22 cellular contexts compared by ENCODE assay signal in genomic region chr9:135229701-135230385, GRCh38.
"Had no signal": no experiment of that assay in that cellular context is flagged by ENCODE, and none has a peak within 500 bp of the region (broad histone marks: within the 10 kb centered on the region; RNA-seq: fewer than 3 reads in every experiment).

No MANE protein-coding gene starts in this region.

- FAIRE-seq: endothelial cell of umbilical vein had no signal

- H3K9me3 ChIP-seq: SK-N-SH had no signal

- ATAC-seq: activated T-cell treated with anti-CD3 and anti-CD28 coated beads, Interleukin-2, amount 50 U/mL, for 72 hours had no signal

- H3K36me3 ChIP-seq: esophagus squamous epithelium, transverse colon had no signal

- H3K4me3 ChIP-seq: esophagus squamous epithelium, lung, skin epidermis, transverse colon had no signal

- H3K4me2 ChIP-seq: SK-N-SH had no signal

- H3K79me2 ChIP-seq: parathyroid adenoma had no signal

- DNase-seq: activated CD4-positive, alpha-beta T cell treated with anti-CD3 and anti-CD28 coated beads for 48 hours; activated CD8-positive, alpha-beta memory T cell treated with anti-CD3 and anti-CD28 coated beads, Interleukin-2, amount 50 U/mL, for 48 hours; activated gamma-delta T cell; activated T-cell treated with anti-CD3 and anti-CD28 coated beads, Interleukin-2, amount 50 U/mL, for 72 hours; amygdala; cortex of kidney; effector CD4-positive, alpha-beta T cell; esophagus squamous epithelium; hypothalamus; kidney glomerular epithelial cell; midbrain; retina; SK-N-SH; stimulated activated CD4-positive, alpha-beta T cell treated with anti-CD3 and anti-CD28 coated beads, Interleukin-4, amount 100 ng/mL, for 24 hours; stimulated activated naive CD4-positive, alpha-beta T cell; substantia nigra; T-helper 1 cell; transverse colon had no signal

- H3K27ac ChIP-seq: esophagus squamous epithelium, parathyroid adenoma, skin epidermis, transverse colon had no signal

- H3K9ac ChIP-seq: parathyroid adenoma, SK-N-SH had no signal

- H3K4me1 ChIP-seq: esophagus squamous epithelium, parathyroid adenoma, transverse colon had no signal

- H2AFZ ChIP-seq: parathyroid adenoma had no signal
